In genomic region chr1:244239261-244239770, GRCh38 we compare ENCODE assay signal across 10 cellular contexts.
DNase-seq lines count a peak whose midpoint lies in the region; ATAC-seq and TF ChIP-seq lines count a peak whose summit lies in the region.
"Had no signal": no experiment of that assay in that cellular context is flagged by ENCODE, and none has a peak within 500 bp of the region (broad histone marks: within the 10 kb centered on the region; RNA-seq: fewer than 3 reads in every experiment).

No MANE protein-coding gene starts in this region.

- POLR2A ChIA-PET in Caco-2 (lab: Charles Lee) = no interaction called here

- CTCF ChIA-PET in Caco-2 (lab: Charles Lee) = interaction anchor here (0.6 kb wide), 1 partner anchor 191 kb away, joined by 4 read pairs; no protein-coding TSS in a partner anchor

- H3K9me3 ChIP-seq in H9 (ENCODE audit: control insufficient read depth, low read depth, low read length) (no peaks in the 10 kb centered on the region), fibroblast of lung (ENCODE audit: control insufficient read depth, insufficient read depth, low read depth, low read length) (no peaks in the 10 kb centered on the region), Caco-2 (no peaks in the 10 kb centered on the region)

- H3T11ph ChIP-seq in H9 (ENCODE audit: low read length) = no peak overlapping the region

- no peak overlapping the region for H2AFZ ChIP-seq in H9 (ENCODE audit: low read length)
- H2AFZ ChIP-seq in fibroblast of lung (ENCODE audit: low read length) = peak overlapping the region; percentile 30

- H2BK120ac ChIP-seq in H9 (ENCODE audit: low read depth, low read length, poor library complexity, severe bottlenecking) = no peak overlapping the region

- H3K27me3 Mint-ChIP-seq in H9 (ENCODE audit: low read depth) = no peaks in the 10 kb centered on the region
- H3K27me3 Mint-ChIP-seq in Caco-2 (ENCODE audit: insufficient read depth, unreplicated experiment) = no peaks in the 10 kb centered on the region
- H3K27me3 Mint-ChIP-seq: activated naive CD4-positive, alpha-beta T cell treated with anti-CD3 and anti-CD28 coated beads, Interleukin-2, amount 50 U/mL, for 24 hours had no signal

- H3K9ac ChIP-seq in H9 (ENCODE audit: extremely low read depth, insufficient read length, low read length) = no peak overlapping the region
- no peak overlapping the region for H3K9ac ChIP-seq in fibroblast of lung (ENCODE audit: insufficient read depth, low read length)

- H3K27ac ChIP-seq in H9 (ENCODE audit: insufficient read length, low read depth, low read length) (no peak overlapping the region), fibroblast of lung (ENCODE audit: insufficient read depth, low read length) (no peak overlapping the region)

- H3K27me3 ChIP-seq in H9 (ENCODE audit: insufficient read depth, low read length) = no peaks in the 10 kb centered on the region
- H3K27me3 ChIP-seq in fibroblast of lung (ENCODE audit: control insufficient read depth, insufficient read depth, low read length) = no peaks in the 10 kb centered on the region
- no peaks in the 10 kb centered on the region for H3K27me3 ChIP-seq in Caco-2 (replicated peaks; ENCODE audit: control insufficient read depth, insufficient read depth, low read length)

- BruUV-seq in Caco-2 (replicated peaks; lab: Mats Ljungman, UMichigan) = no TSS peak

- no peak overlapping the region for H3K4me3 ChIP-seq in fibroblast of lung (replicated peaks in 1 of 4; ENCODE audit: control extremely low read depth in 1 of 4, insufficient read depth in 1 of 4, low read depth in 3 of 4, low read length in 4 of 4)
- H3K4me3 ChIP-seq in Caco-2 (ENCODE audit: low read depth, low read length) = no peak overlapping the region

- no peak overlapping the region for H3K14ac ChIP-seq in H9 (ENCODE audit: insufficient read depth, low read length)

- peak; percentile 33 for DNase-seq in EH (ENCODE audit: low read depth)
- no peak for DNase-seq in H9
- DNase-seq in NCI-H526 treated with DMSO at 0.1 percent for 48 hours (lab: John Stamatoyannopoulos, UW) = peak; percentile 50
- peak; percentile 30 to 31 for DNase-seq in fibroblast of lung (ENCODE audit: low read depth in 2 of 2)
- DNase-seq in Caco-2 = no peak
- DNase-seq in NCI-H1092 treated with DMSO at 0.1 percent for 48 hours (lab: John Stamatoyannopoulos, UW) = no peak
- no peak for DNase-seq in Right ventricle myocardium inferior (ENCODE audit: missing footprints)
- DNase-seq: NCI-H446 had no signal

- H3K79me2 ChIP-seq in H9 (ENCODE audit: insufficient read depth, low read length) = no peaks in the 10 kb centered on the region
- H3K79me2 ChIP-seq in fibroblast of lung (ENCODE audit: control insufficient read depth, insufficient read depth, low read length) = no peaks in the 10 kb centered on the region

- no peak overlapping the region for H3K4ac ChIP-seq in H9 (ENCODE audit: low read depth, low read length)

- H3K9me3 Mint-ChIP-seq in H9 (no peaks in the 10 kb centered on the region), Caco-2 (ENCODE audit: unreplicated experiment) (peaks cover 9% of the 10 kb centered on the region)
- H3K9me3 Mint-ChIP-seq: activated naive CD4-positive, alpha-beta T cell treated with anti-CD3 and anti-CD28 coated beads, Interleukin-2, amount 50 U/mL, for 24 hours had no signal

- no peaks in the 10 kb centered on the region for H4K20me1 ChIP-seq in H9 (ENCODE audit: control insufficient read depth, insufficient read depth, insufficient read length)
- H4K20me1 ChIP-seq in fibroblast of lung (ENCODE audit: control insufficient read depth, extremely low read depth, insufficient read depth, low read length) = no peaks in the 10 kb centered on the region

- H4K91ac ChIP-seq in H9 (ENCODE audit: insufficient read length, low read depth, low read length) = no peak overlapping the region

- ATAC-seq in GM19395 (IDR thresholded peaks at IDR 0.05; ENCODE audit: unreplicated experiment) (no peak), Right ventricle myocardium inferior (no peak)

- H4K8ac ChIP-seq in H9 (replicated peaks; ENCODE audit: insufficient read length, low read depth, low read length) = no peak overlapping the region

- no peak overlapping the region for H3K4me3 Mint-ChIP-seq in H9
- no peak overlapping the region for H3K4me3 Mint-ChIP-seq in Caco-2 (ENCODE audit: unreplicated experiment)
- H3K4me3 Mint-ChIP-seq: activated naive CD4-positive, alpha-beta T cell treated with anti-CD3 and anti-CD28 coated beads, Interleukin-2, amount 50 U/mL, for 24 hours had no signal

- H3K23ac ChIP-seq in H9 (ENCODE audit: insufficient read length, low read depth, low read length) = no peak overlapping the region

- H2BK20ac ChIP-seq in H9 (ENCODE audit: low read depth, low read length, poor library complexity, severe bottlenecking) = no peak overlapping the region

- H3K36me3 Mint-ChIP-seq in H9 (ENCODE audit: insufficient read depth in 1 of 3, low read depth in 3 of 3) = no peaks in the 10 kb centered on the region
- H3K36me3 Mint-ChIP-seq in Caco-2 (ENCODE audit: insufficient read depth, unreplicated experiment) = no peaks in the 10 kb centered on the region
- H3K36me3 Mint-ChIP-seq: activated naive CD4-positive, alpha-beta T cell treated with anti-CD3 and anti-CD28 coated beads, Interleukin-2, amount 50 U/mL, for 24 hours had no signal

- H3K79me1 ChIP-seq in H9 (ENCODE audit: insufficient read depth, low read depth, low read length, poor library complexity, severe bottlenecking) = no peaks in the 10 kb centered on the region

- no peak overlapping the region for H3K4me2 ChIP-seq in H9 (ENCODE audit: insufficient read depth, insufficient read length, low read length)
- H3K4me2 ChIP-seq in fibroblast of lung (ENCODE audit: extremely low read depth, insufficient read depth, low read length) = no peak overlapping the region

- no peak overlapping the region for H4K5ac ChIP-seq in H9 (ENCODE audit: insufficient read length, low read depth, low read length)

- no peaks in the 10 kb centered on the region for H3K36me3 ChIP-seq in fibroblast of lung (ENCODE audit: control insufficient read depth, insufficient read depth, low read length)
- H3K36me3 ChIP-seq in Caco-2 (ENCODE audit: control insufficient read depth, insufficient read depth, low read length) = no peaks in the 10 kb centered on the region

- no peaks in the 10 kb centered on the region for H3K23me2 ChIP-seq in H9 (ENCODE audit: insufficient read length, low read depth, low read length, poor library complexity, severe bottlenecking)

- H3K18ac ChIP-seq in H9 (ENCODE audit: insufficient read length, low read depth, low read length) = no peak overlapping the region

- no peak overlapping the region for H2BK15ac ChIP-seq in H9 (ENCODE audit: low read depth, low read length)

- H2BK5ac ChIP-seq in H9 (ENCODE audit: insufficient read length, low read length) = no peak overlapping the region

- no peak overlapping the region for H2AK5ac ChIP-seq in H9 (ENCODE audit: insufficient read length, low read length)

- H3K27ac Mint-ChIP-seq in H9 (peak overlapping the region in 2 of 3 experiments; percentile 53 to 58; a peak in 1 of 7 replicates), Caco-2 (ENCODE audit: unreplicated experiment) (no peak overlapping the region)
- H3K27ac Mint-ChIP-seq: activated naive CD4-positive, alpha-beta T cell treated with anti-CD3 and anti-CD28 coated beads, Interleukin-2, amount 50 U/mL, for 24 hours had no signal

- H3K4me1 Mint-ChIP-seq in H9 = peaks cover 5 to 9% of the 10 kb centered on the region in 2 experiments; a peak in 2 of 4 replicates
- H3K4me1 Mint-ChIP-seq in Caco-2 (ENCODE audit: low read depth, unreplicated experiment) = peaks cover 15% of the 10 kb centered on the region

- no CpG with 5 or more reads among the region's 4 CpGs for WGBS in H9 (ENCODE audit: extremely low coverage, insufficient read length, low lambda C conversion rate)

- no peak overlapping the region for H2BK12ac ChIP-seq in H9 (ENCODE audit: insufficient read length, low read depth, low read length)

- no peak overlapping the region for H3K56ac ChIP-seq in H9 (ENCODE audit: insufficient read length, low read depth, low read length)

- intact Hi-C loops in Caco-2 (cut with micrococcal nuclease; ENCODE audit: unreplicated experiment) (no loop called here), Right ventricle myocardium inferior (cut with DNase I) (no loop called here)

- no peaks in the 10 kb centered on the region for H3K4me1 ChIP-seq in H9 (ENCODE audit: insufficient read depth, low read length)
- no peaks in the 10 kb centered on the region for H3K4me1 ChIP-seq in fibroblast of lung (ENCODE audit: control insufficient read depth, extremely low read depth, insufficient read depth, low read length)
- H3K4me1 ChIP-seq in Caco-2 = peaks cover 15% of the 10 kb centered on the region

- no peak for TF ChIP-seq CTCF in H9 (conservative IDR thresholded peaks at IDR 0.05)
- TF ChIP-seq CTCF in fibroblast of lung (conservative IDR thresholded peaks at IDR 0.05 in 1 of 2, IDR thresholded peaks at IDR 0.05 in 1 of 2; ENCODE audit: low read depth in 1 of 2, low read length in 2 of 2) = no peak
- TF ChIP-seq CTCF in Caco-2 (IDR thresholded peaks at IDR 0.05; ENCODE audit: insufficient read depth in 1 of 2, low read depth in 1 of 2, low read length in 1 of 2, severe bottlenecking in 1 of 2, unreplicated experiment in 1 of 2) = no peak

Comparison
In these comparisons a context has a peak if more than half of its experiments do, and no peak if none do; other contexts are left out.
1. DNase-seq: peak in EH (single experiment), NCI-H526 treated with DMSO at 0.1 percent for 48 hours (single experiment) and fibroblast of lung (2 of 2); none in H9 (single experiment), Caco-2 (0 of 2), NCI-H1092 treated with DMSO at 0.1 percent for 48 hours (single experiment) and Right ventricle myocardium inferior (single experiment).